ENCODE assay signal across 20 cellular contexts in the genomic region with DNA sequence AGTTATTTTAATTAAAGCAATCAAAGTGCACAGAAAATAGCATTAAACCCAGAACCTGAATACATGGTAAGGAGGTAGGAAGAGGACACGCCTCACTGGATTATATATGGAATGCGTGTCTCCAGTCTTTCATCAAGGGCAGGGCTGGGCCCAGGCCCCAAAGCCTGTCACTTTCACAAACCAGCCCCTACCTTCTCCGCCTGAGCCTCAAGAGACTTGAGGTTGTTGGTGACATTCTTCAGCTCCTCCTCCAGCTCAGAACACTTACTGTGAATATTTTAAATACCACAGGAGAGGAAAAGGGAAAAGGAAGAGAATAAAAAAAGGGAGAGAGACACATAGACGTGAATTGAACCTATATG. TPM values are rescaled to one million over a fixed set of nuclear protein-coding genes. Genes with fewer than 3 reads are reported as not detected.
DNase-seq lines count a peak whose midpoint lies in the region; ATAC-seq lines count a peak whose summit lies in the region.
"Had no signal": no experiment of that assay in that cellular context is flagged by ENCODE, and none has a peak within 500 bp of the region (broad histone marks: within the 10 kb centered on the region; RNA-seq: fewer than 3 reads in every experiment).

No MANE protein-coding gene starts in this region.

- in situ Hi-C loops in G401 (cut with HindIII; ENCODE audit: low sequenced_read_pairs) = no loop called here

- H3K27me3 Mint-ChIP-seq in activated T-cell treated with anti-CD3 and anti-CD28 coated beads, Interleukin-2, amount 50 U/mL, for 4 hours (ENCODE audit: low read depth) = no peaks in the 10 kb centered on the region
- H3K27me3 Mint-ChIP-seq in activated T-helper 2 cell treated with anti-CD3 and anti-CD28 coated beads, Interferon-gamma antibody, Interleukin-2, Interleukin-4, amounts not matched to agents 10 μg/mL and 5 μg/mL and 100 μg/mL, durations not matched to agents 14 hours and 24 hours and 36 hours (ENCODE audit: low read depth) = no peaks in the 10 kb centered on the region
- no peaks in the 10 kb centered on the region for H3K27me3 Mint-ChIP-seq in stimulated activated naive B cell treated with anti-CD40 and anti-IgM and Interleukin-4, amounts not matched to agents 10 μg/mL and 1 μg/mL and 100 μg/mL, for 72 hours

- H3K9me3 Mint-ChIP-seq in activated T-cell treated with anti-CD3 and anti-CD28 coated beads, Interleukin-2, amount 50 U/mL, for 4 hours = no peaks in the 10 kb centered on the region
- no peaks in the 10 kb centered on the region for H3K9me3 Mint-ChIP-seq in activated T-helper 2 cell treated with anti-CD3 and anti-CD28 coated beads, Interferon-gamma antibody, Interleukin-2, Interleukin-4, amounts not matched to agents 10 μg/mL and 5 μg/mL and 100 μg/mL, durations not matched to agents 14 hours and 24 hours and 36 hours
- no peaks in the 10 kb centered on the region for H3K9me3 Mint-ChIP-seq in stimulated activated naive B cell treated with anti-CD40 and anti-IgM and Interleukin-4, amounts not matched to agents 10 μg/mL and 1 μg/mL and 100 μg/mL, for 72 hours
- H3K9me3 Mint-ChIP-seq: neural crest cell had no signal

- peaks cover 52% of the 10 kb centered on the region for H3K4me1 Mint-ChIP-seq in activated T-cell treated with anti-CD3 and anti-CD28 coated beads, Interleukin-2, amount 50 U/mL, for 4 hours (ENCODE audit: low read depth)
- peaks cover 37% of the 10 kb centered on the region for H3K4me1 Mint-ChIP-seq in activated T-helper 2 cell treated with anti-CD3 and anti-CD28 coated beads, Interferon-gamma antibody, Interleukin-2, Interleukin-4, amounts not matched to agents 10 μg/mL and 5 μg/mL and 100 μg/mL, durations not matched to agents 14 hours and 24 hours and 36 hours (ENCODE audit: low read depth)
- H3K4me1 Mint-ChIP-seq in stimulated activated naive B cell treated with anti-CD40 and anti-IgM and Interleukin-4, amounts not matched to agents 10 μg/mL and 1 μg/mL and 100 μg/mL, for 72 hours = peaks cover 23 to 42% of the 10 kb centered on the region in 2 donors

- peaks cover 57% of the 10 kb centered on the region for H3K36me3 Mint-ChIP-seq in activated T-cell treated with anti-CD3 and anti-CD28 coated beads, Interleukin-2, amount 50 U/mL, for 4 hours (ENCODE audit: insufficient read depth)
- peaks cover 85% of the 10 kb centered on the region for H3K36me3 Mint-ChIP-seq in activated T-helper 2 cell treated with anti-CD3 and anti-CD28 coated beads, Interferon-gamma antibody, Interleukin-2, Interleukin-4, amounts not matched to agents 10 μg/mL and 5 μg/mL and 100 μg/mL, durations not matched to agents 14 hours and 24 hours and 36 hours (ENCODE audit: low read depth)
- peaks cover 51 to 70% of the 10 kb centered on the region in 2 donors for H3K36me3 Mint-ChIP-seq in stimulated activated naive B cell treated with anti-CD40 and anti-IgM and Interleukin-4, amounts not matched to agents 10 μg/mL and 1 μg/mL and 100 μg/mL, for 72 hours

- H3K4me3 Mint-ChIP-seq in activated T-cell treated with anti-CD3 and anti-CD28 coated beads, Interleukin-2, amount 50 U/mL, for 4 hours = peak overlapping the region; percentile 63
- no peak overlapping the region for H3K4me3 Mint-ChIP-seq in activated T-helper 2 cell treated with anti-CD3 and anti-CD28 coated beads, Interferon-gamma antibody, Interleukin-2, Interleukin-4, amounts not matched to agents 10 μg/mL and 5 μg/mL and 100 μg/mL, durations not matched to agents 14 hours and 24 hours and 36 hours (ENCODE audit: low read depth)
- peak overlapping the region; percentile 21 to 37 for H3K4me3 Mint-ChIP-seq in stimulated activated naive B cell treated with anti-CD40 and anti-IgM and Interleukin-4, amounts not matched to agents 10 μg/mL and 1 μg/mL and 100 μg/mL, for 72 hours
- H3K4me3 Mint-ChIP-seq: neural crest cell had no signal

- H3K27ac Mint-ChIP-seq in activated T-helper 2 cell treated with anti-CD3 and anti-CD28 coated beads, Interferon-gamma antibody, Interleukin-2, Interleukin-4, amounts not matched to agents 10 μg/mL and 5 μg/mL and 100 μg/mL, durations not matched to agents 14 hours and 24 hours and 36 hours = peak overlapping the region; percentile 79
- H3K27ac Mint-ChIP-seq in stimulated activated naive B cell treated with anti-CD40 and anti-IgM and Interleukin-4, amounts not matched to agents 10 μg/mL and 1 μg/mL and 100 μg/mL, for 72 hours = peak overlapping the region; percentile 3

- intact Hi-C loops in activated T-helper 2 cell treated with anti-CD3 and anti-CD28 coated beads, Interferon-gamma antibody, Interleukin-2, Interleukin-4, amounts not matched to agents 10 μg/mL and 5 μg/mL and 100 μg/mL, durations not matched to agents 14 hours and 24 hours and 36 hours (cut with micrococcal nuclease) = loop anchor here (1.0 to 2.0 kb wide), 2 partner anchors 11 to 14 kb away; no protein-coding TSS in a partner anchor
- intact Hi-C loops in left colon (cut with DNase I, micrococcal nuclease) = no loop called here

- no peak for DNase-seq in activated T-cell treated with anti-CD3 and anti-CD28 coated beads, Interleukin-2, amount 50 U/mL, for 4 hours
- DNase-seq in activated T-cell treated with anti-CD3 and anti-CD28 coated beads for 4 hours (no peak), left colon (no peak), G401 (ENCODE audit: low spot score) (no peak), germinal center (ENCODE audit: low spot score) (no peak)
- no peak for DNase-seq in activated T-helper 2 cell treated with anti-CD3 and anti-CD28 coated beads, Interferon-gamma antibody, Interleukin-2, Interleukin-4, amounts not matched to agents 10 μg/mL and 5 μg/mL and 100 μg/mL, durations not matched to agents 14 hours and 24 hours and 36 hours (ENCODE audit: low spot score)
- no peak for DNase-seq in stimulated activated naive B cell treated with anti-CD40 and anti-IgM and Interleukin-4, amounts not matched to agents 10 μg/mL and 1 μg/mL and 100 μg/mL, for 72 hours
- DNase-seq: central memory CD4-positive, alpha-beta T cell; NCI-H1930; NCI-H526; OCI-M1; substantia nigra had no signal

- ATAC-seq in activated T-cell treated with anti-CD3 and anti-CD28 coated beads, Interleukin-2, amount 50 U/mL, for 4 hours = peak; percentile 22 to 32
- peak; percentile 11 for ATAC-seq in left colon
- ATAC-seq in stimulated activated naive B cell treated with anti-CD40 and anti-IgM and Interleukin-4, amounts not matched to agents 10 μg/mL and 1 μg/mL and 100 μg/mL, for 72 hours (replicated peaks) = peak in 1 of 2 donors; percentile 10
- ATAC-seq in HG02938 (IDR thresholded peaks at IDR 0.05; ENCODE audit: unreplicated experiment) = no peak

RNA-seq across cellular contexts. Expression of gene NUP210L, which starts 16.3 kb away (rescaled TPM):
- total RNA-seq in activated T-cell treated with anti-CD3 and anti-CD28 coated beads, Interleukin-2, amount 50 U/mL, for 4 hours = under 1 TPM; 0.05 to 0.08 (median 0.08) TPM
- 0.05 and 0.07 TPM in 2 replicates for total RNA-seq in activated T-helper 2 cell treated with anti-CD3 and anti-CD28 coated beads, Interferon-gamma antibody, Interleukin-2, Interleukin-4, amounts not matched to agents 10 μg/mL and 5 μg/mL and 100 μg/mL, durations not matched to agents 14 hours and 24 hours and 36 hours
- total RNA-seq in left colon = under 1 TPM in 1 of 2 donors, not detected in 1; 0.06 TPM
- not detected in 2 replicates for total RNA-seq in G401 (2014; rRNA removed; shearing (Covaris generic))
- total RNA-seq: SK-MEL-5 had no signal

RNA-seq across cellular contexts. Expression of gene TPM3, which starts 20.7 kb away (rescaled TPM):
- total RNA-seq in activated T-cell treated with anti-CD3 and anti-CD28 coated beads, Interleukin-2, amount 50 U/mL, for 4 hours = 100 to 1,000 TPM; 788 to 834 (median 808) TPM
- 696 and 759 TPM in 2 replicates for total RNA-seq in activated T-helper 2 cell treated with anti-CD3 and anti-CD28 coated beads, Interferon-gamma antibody, Interleukin-2, Interleukin-4, amounts not matched to agents 10 μg/mL and 5 μg/mL and 100 μg/mL, durations not matched to agents 14 hours and 24 hours and 36 hours
- 100 to 1,000 TPM; 490 to 491 TPM for total RNA-seq in left colon
- 384 and 782 TPM in 2 replicates for total RNA-seq in G401 (2014; rRNA removed; shearing (Covaris generic))

RNA-seq across cellular contexts. Expression of gene CFAP141, which starts 34.9 kb away (rescaled TPM):
- total RNA-seq in activated T-cell treated with anti-CD3 and anti-CD28 coated beads, Interleukin-2, amount 50 U/mL, for 4 hours = not detected
- not detected in 2 replicates for total RNA-seq in activated T-helper 2 cell treated with anti-CD3 and anti-CD28 coated beads, Interferon-gamma antibody, Interleukin-2, Interleukin-4, amounts not matched to agents 10 μg/mL and 5 μg/mL and 100 μg/mL, durations not matched to agents 14 hours and 24 hours and 36 hours
- not detected for total RNA-seq in left colon
- total RNA-seq in G401 (2014; rRNA removed; shearing (Covaris generic)) = not detected in 2 replicates
- total RNA-seq: activated CD8-positive, alpha-beta memory T cell treated with anti-CD3 and anti-CD28 coated beads for 36 hours; endothelial cell of umbilical vein; frontal cortex; mammary epithelial cell; neural crest cell; renal cortical epithelial cell; SK-MEL-5 had no signal

RNA-seq across cellular contexts. Expression of gene UBAP2L, which starts 49.6 kb away (rescaled TPM):
- 100 to 1,000 TPM; 299 to 328 (median 318) TPM for total RNA-seq in activated T-cell treated with anti-CD3 and anti-CD28 coated beads, Interleukin-2, amount 50 U/mL, for 4 hours
- total RNA-seq in activated T-helper 2 cell treated with anti-CD3 and anti-CD28 coated beads, Interferon-gamma antibody, Interleukin-2, Interleukin-4, amounts not matched to agents 10 μg/mL and 5 μg/mL and 100 μg/mL, durations not matched to agents 14 hours and 24 hours and 36 hours = 259 and 263 TPM in 2 replicates
- 10 to 100 TPM; 78.5 to 90.2 TPM for total RNA-seq in left colon
- 120 and 209 TPM in 2 replicates for total RNA-seq in G401 (2014; rRNA removed; shearing (Covaris generic))
